ENCODE assay signal across 16 cellular contexts in the genomic region with DNA sequence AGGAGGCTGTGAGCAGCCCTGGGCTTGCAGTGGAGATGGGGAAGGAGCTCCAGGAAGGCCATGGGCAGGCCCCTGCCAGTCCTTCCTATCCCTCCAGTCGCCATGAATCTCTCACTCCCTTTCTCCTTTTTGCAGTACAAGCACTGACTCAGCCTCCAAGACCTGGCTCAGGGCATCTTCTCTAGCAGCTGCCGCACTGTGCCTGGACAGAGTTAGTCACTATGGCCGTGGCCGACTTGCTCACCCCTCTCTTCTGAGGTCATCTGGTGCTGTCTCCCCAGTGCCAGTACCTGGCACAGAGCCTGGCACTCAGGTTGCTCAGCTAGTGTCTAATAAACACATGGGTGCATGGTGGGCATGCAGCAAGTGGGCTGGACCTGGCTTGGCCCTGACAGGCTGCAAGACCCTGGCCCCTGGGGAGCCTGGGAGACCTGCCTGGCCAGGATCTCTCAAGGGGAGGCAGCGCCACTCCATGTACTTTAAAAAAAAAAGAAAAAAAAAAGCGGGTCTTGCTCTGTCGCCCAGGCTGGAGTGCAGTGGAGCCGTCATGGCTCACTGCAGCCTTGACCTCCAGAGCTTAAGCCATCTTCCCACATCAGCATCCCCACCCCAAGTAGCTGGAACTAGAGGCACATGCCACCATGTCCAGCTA. TPM values are rescaled to one million over a fixed set of nuclear protein-coding genes. Genes with fewer than 3 reads are reported as not detected.
DNase-seq lines count a peak whose midpoint lies in the region; ATAC-seq and TF ChIP-seq lines count a peak whose summit lies in the region.
"Had no signal": no experiment of that assay in that cellular context is flagged by ENCODE, and none has a peak within 500 bp of the region (broad histone marks: within the 10 kb centered on the region; RNA-seq: fewer than 3 reads in every experiment).

No MANE protein-coding gene starts in this region.

- intact Hi-C loops in right cardiac atrium (cut with DNase I) = no loop called here
- intact Hi-C loops in Right ventricle myocardium inferior (cut with DNase I) = no loop called here

- peaks cover 7% of the 10 kb centered on the region for H3K4me1 Mint-ChIP-seq in activated CD4-positive, alpha-beta memory T cell treated with anti-CD3 and anti-CD28 coated beads, Interleukin-2, amount 10 ng/mL, durations not matched to agents 7 days and 5 days

- TF ChIP-seq CTCF in SK-N-SH (IDR thresholded peaks at IDR 0.05) = no peak

- H3K4me3 ChIP-seq in right cardiac atrium (ENCODE audit: low read length) = no peak overlapping the region
- no peak overlapping the region for H3K4me3 ChIP-seq in SK-N-SH (ENCODE audit: low read depth in 2 of 2, low read length in 1 of 2)
- H3K4me3 ChIP-seq: tibial nerve had no signal

- no peaks in the 10 kb centered on the region for H3F3A ChIP-seq in SK-N-SH (replicated peaks; ENCODE audit: insufficient read depth)

- POLR2A ChIA-PET in SK-N-SH (lab: Yijun Ruan, JAX) = no interaction called here
- POLR2A ChIA-PET in activated CD4-positive, alpha-beta memory T cell treated with anti-CD3 and anti-CD28 coated beads, Interleukin-2, amount 10 ng/mL, durations not matched to agents 7 days and 5 days (lab: Charles Lee) = no interaction called here

- WGBS in right cardiac atrium = 88% methylated on average over 8 of the region's 8 CpGs
- 54% methylated on average over 8 of the region's 8 CpGs for WGBS in SK-N-SH (ENCODE audit: low lambda C conversion rate)

- no peak for ATAC-seq in right cardiac atrium
- no peak for ATAC-seq in Right ventricle myocardium inferior
- ATAC-seq in HG02885 (IDR thresholded peaks at IDR 0.05; ENCODE audit: poor library complexity, unreplicated experiment) = no peak
- ATAC-seq in GM19455 (IDR thresholded peaks at IDR 0.05; ENCODE audit: unreplicated experiment) = no peak
- ATAC-seq: activated CD8-positive, alpha-beta T cell treated with anti-CD3 and anti-CD28 coated beads, Interleukin-2, amount 10 ng/mL, durations not matched to agents 7 days and 5 days had no signal

- H3K36me3 ChIP-seq in SK-N-SH (replicated peaks in 1 of 2; ENCODE audit: control insufficient read depth in 1 of 2, insufficient read depth in 2 of 2, low read length in 1 of 2) = no peaks in the 10 kb centered on the region
- H3K36me3 ChIP-seq: tibial nerve had no signal

- H3K27ac Mint-ChIP-seq in activated CD4-positive, alpha-beta memory T cell treated with anti-CD3 and anti-CD28 coated beads, Interleukin-2, amount 10 ng/mL, durations not matched to agents 7 days and 5 days = no peak overlapping the region
- H3K27ac Mint-ChIP-seq: activated CD8-positive, alpha-beta T cell treated with anti-CD3 and anti-CD28 coated beads, Interleukin-2, amount 10 ng/mL, durations not matched to agents 7 days and 5 days had no signal

- H3K27ac ChIP-seq in right cardiac atrium (ENCODE audit: low read length) (no peak overlapping the region), SK-N-SH (ENCODE audit: low read depth in 2 of 2, low read length in 1 of 2) (no peak overlapping the region)
- H3K27ac ChIP-seq: tibial nerve had no signal

- no peak overlapping the region for H3K4me3 Mint-ChIP-seq in activated CD4-positive, alpha-beta memory T cell treated with anti-CD3 and anti-CD28 coated beads, Interleukin-2, amount 10 ng/mL, durations not matched to agents 7 days and 5 days
- H3K4me3 Mint-ChIP-seq: activated CD8-positive, alpha-beta T cell treated with anti-CD3 and anti-CD28 coated beads, Interleukin-2, amount 10 ng/mL, durations not matched to agents 7 days and 5 days; central memory CD8-positive, alpha-beta T cell had no signal

- H3K9me3 ChIP-seq in right cardiac atrium (ENCODE audit: control insufficient read depth, low read length) (no peaks in the 10 kb centered on the region), SK-N-SH (no peaks in the 10 kb centered on the region)
- H3K9me3 ChIP-seq: tibial nerve had no signal

- H3K9me3 Mint-ChIP-seq in activated CD4-positive, alpha-beta memory T cell treated with anti-CD3 and anti-CD28 coated beads, Interleukin-2, amount 10 ng/mL, durations not matched to agents 7 days and 5 days = no peaks in the 10 kb centered on the region
- H3K9me3 Mint-ChIP-seq: central memory CD8-positive, alpha-beta T cell had no signal

- no peaks in the 10 kb centered on the region for H3K36me3 Mint-ChIP-seq in activated CD4-positive, alpha-beta memory T cell treated with anti-CD3 and anti-CD28 coated beads, Interleukin-2, amount 10 ng/mL, durations not matched to agents 7 days and 5 days (ENCODE audit: low read depth)

- no peak for TF ChIP-seq EP300 in SK-N-SH (IDR thresholded peaks at IDR 0.05; ENCODE audit: borderline replicate concordance in 1 of 2, low read depth in 1 of 2, low read length in 1 of 2)

- no peak overlapping the region for H3K4me2 ChIP-seq in SK-N-SH

- no peak overlapping the region for H2AFZ ChIP-seq in SK-N-SH (ENCODE audit: low read depth)

- H3K27me3 Mint-ChIP-seq in activated CD4-positive, alpha-beta memory T cell treated with anti-CD3 and anti-CD28 coated beads, Interleukin-2, amount 10 ng/mL, durations not matched to agents 7 days and 5 days = no peaks in the 10 kb centered on the region
- H3K27me3 Mint-ChIP-seq: central memory CD8-positive, alpha-beta T cell had no signal

- no peak for TF ChIP-seq RAD21 in SK-N-SH (IDR thresholded peaks at IDR 0.05; ENCODE audit: low read length)

- CTCF ChIA-PET in SK-N-SH (lab: Yijun Ruan, JAX) = interaction anchor here (1.0 to 1.6 kb wide), 3 partner anchors 10 to 41 kb away, joined by 3 to 9 read pairs (median 9); partner anchors contain the start of gene ANKRD39
- CTCF ChIA-PET in activated CD4-positive, alpha-beta memory T cell treated with anti-CD3 and anti-CD28 coated beads, Interleukin-2, amount 10 ng/mL, durations not matched to agents 7 days and 5 days (lab: Charles Lee) = no interaction called here

- no peaks in the 10 kb centered on the region for H3K4me1 ChIP-seq in right cardiac atrium (ENCODE audit: control insufficient read depth, insufficient read depth, low read length)
- H3K4me1 ChIP-seq in SK-N-SH (ENCODE audit: control insufficient read depth in 1 of 2, insufficient read depth in 2 of 2, low read depth in 1 of 2, low read length in 1 of 2) = peaks cover 0 to 16% of the 10 kb centered on the region in 2 experiments; a peak in 1 of 4 replicates

- no peaks in the 10 kb centered on the region for H3K9me2 ChIP-seq in SK-N-SH

- DNase-seq in right cardiac atrium = peak in 2 of 3 donors; percentile 36 to 53
- no peak for DNase-seq in Right ventricle myocardium inferior (ENCODE audit: missing footprints)
- DNase-seq in SK-N-SH = peak; percentile 19
- peak; percentile 21 for DNase-seq in kidney glomerular epithelial cell (lab: John Stamatoyannopoulos, UW)
- no peak for DNase-seq in activated CD4-positive, alpha-beta memory T cell treated with anti-CD3 and anti-CD28 coated beads, Interleukin-2, amount 10 ng/mL, durations not matched to agents 7 days and 5 days
- no peak for DNase-seq in NCI-H2196 treated with DMSO at 0.1 percent for 48 hours (lab: John Stamatoyannopoulos, UW; ENCODE audit: unreplicated experiment)
- DNase-seq: activated CD8-positive, alpha-beta T cell treated with anti-CD3 and anti-CD28 coated beads, Interleukin-2, amount 10 ng/mL, durations not matched to agents 7 days and 5 days; activated gamma-delta T cell treated with Interleukin-2 at 50 U/mL for 16 hours; NCI-H2029; NCI-H82; SHP77; T1000 had no signal

- no peak overlapping the region for H3K9ac ChIP-seq in SK-N-SH

- H3K27me3 ChIP-seq in right cardiac atrium (ENCODE audit: control insufficient read depth, insufficient read depth) (no peaks in the 10 kb centered on the region), SK-N-SH (ENCODE audit: insufficient read depth) (no peaks in the 10 kb centered on the region)
- H3K27me3 ChIP-seq: tibial nerve had no signal

- H4K20me1 ChIP-seq in SK-N-SH (ENCODE audit: insufficient read depth) = no peaks in the 10 kb centered on the region

- H3K79me2 ChIP-seq in SK-N-SH (ENCODE audit: insufficient read depth) = no peaks in the 10 kb centered on the region

TF ChIP-seq in SK-N-SH, 30 proteins besides CTCF, POLR2A, EP300 and RAD21 (continues in another document):
- TF ChIP-seq, protein P1, sequence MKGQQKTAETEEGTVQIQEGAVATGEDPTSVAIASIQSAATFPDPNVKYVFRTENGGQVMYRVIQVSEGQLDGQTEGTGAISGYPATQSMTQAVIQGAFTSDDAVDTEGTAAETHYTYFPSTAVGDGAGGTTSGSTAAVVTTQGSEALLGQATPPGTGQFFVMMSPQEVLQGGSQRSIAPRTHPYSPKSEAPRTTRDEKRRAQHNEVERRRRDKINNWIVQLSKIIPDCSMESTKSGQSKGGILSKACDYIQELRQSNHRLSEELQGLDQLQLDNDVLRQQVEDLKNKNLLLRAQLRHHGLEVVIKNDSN (IDR thresholded peaks at IDR 0.05; ENCODE audit: borderline replicate concordance, low read depth) = no peak
- TF ChIP-seq MAX (IDR thresholded peaks at IDR 0.05; ENCODE audit: low read depth) = no peak
- no peak for TF ChIP-seq FOXJ3 (CRISPR knock-in tag; IDR thresholded peaks at IDR 0.05)
- TF ChIP-seq CHD2 (IDR thresholded peaks at IDR 0.05; ENCODE audit: low read length, partially characterized antibody) = no peak

RNA-seq across cellular contexts. Expression of gene SEMA4C, which starts 29.3 kb away (rescaled TPM):
- total RNA-seq in right cardiac atrium (10 to 100 TPM; 22.0 to 28.5 (median 24.5) TPM), Right ventricle myocardium inferior (22.7 TPM)
- polyA plus RNA-seq in right cardiac atrium (19.3 TPM), SK-N-SH (2012; rRNA removed) (34.8 and 40.9 TPM in 2 replicates)
- 13.7 and 21.8 TPM in 2 replicates for polyA plus RNA-seq in SK-N-SH (2012; cell fraction: cytosol; rRNA removed)
- polyA plus RNA-seq in SK-N-SH (2012; cell fraction: nucleus; rRNA removed) = 70.5 and 71.1 TPM in 2 replicates
- 10 to 100 TPM; 22.2 to 22.5 TPM for total RNA-seq in activated CD4-positive, alpha-beta memory T cell treated with anti-CD3 and anti-CD28 coated beads, Interleukin-2, amount 10 ng/mL, durations not matched to agents 7 days and 5 days

RNA-seq across cellular contexts. Expression of gene ANKRD39, which starts 41.4 kb away (rescaled TPM):
- total RNA-seq in right cardiac atrium = 10 to 100 TPM; 11.8 to 17.3 (median 14.1) TPM
- polyA plus RNA-seq in right cardiac atrium = 23.3 TPM
- 17.4 TPM for total RNA-seq in Right ventricle myocardium inferior
- polyA plus RNA-seq in SK-N-SH (2012; rRNA removed) = 11.8 and 13.4 TPM in 2 replicates
- polyA plus RNA-seq in SK-N-SH (2012; cell fraction: cytosol; rRNA removed) = 7.2 and 10.5 TPM in 2 replicates
- polyA plus RNA-seq in SK-N-SH (2012; cell fraction: nucleus; rRNA removed) = 18.7 and 27.3 TPM in 2 replicates
- 10 to 100 TPM; 44.1 to 47.7 TPM for total RNA-seq in activated CD4-positive, alpha-beta memory T cell treated with anti-CD3 and anti-CD28 coated beads, Interleukin-2, amount 10 ng/mL, durations not matched to agents 7 days and 5 days

RNA-seq across cellular contexts. Expression of gene ANKRD23, which starts 55.4 kb away (rescaled TPM):
- total RNA-seq in right cardiac atrium = 10 to 100 TPM in 3 of 4 donors, 1 to 10 TPM in 1; 8.2 to 27.7 (median 17.3) TPM
- polyA plus RNA-seq in right cardiac atrium = 27.0 TPM
- total RNA-seq in Right ventricle myocardium inferior = 12.7 TPM
- 3.1 and 3.8 TPM in 2 replicates for polyA plus RNA-seq in SK-N-SH (2012; rRNA removed)
- polyA plus RNA-seq in SK-N-SH (2012; cell fraction: cytosol; rRNA removed) = 0.62 and 1.2 TPM in 2 replicates
- polyA plus RNA-seq in SK-N-SH (2012; cell fraction: nucleus; rRNA removed) = 20.3 and 22.2 TPM in 2 replicates
- total RNA-seq in activated CD4-positive, alpha-beta memory T cell treated with anti-CD3 and anti-CD28 coated beads, Interleukin-2, amount 10 ng/mL, durations not matched to agents 7 days and 5 days = 10 to 100 TPM; 15.5 to 16.9 TPM

Comparison
In these comparisons a context has a peak if more than half of its experiments do, and no peak if none do; other contexts are left out.
1. DNase-seq: peak in right cardiac atrium (2 of 3), SK-N-SH (single experiment) and kidney glomerular epithelial cell (single experiment); none in Right ventricle myocardium inferior (single experiment), activated CD4-positive, alpha-beta memory T cell treated with anti-CD3 and anti-CD28 coated beads, Interleukin-2, amount 10 ng/mL, durations not matched to agents 7 days and 5 days (single experiment) and NCI-H2196 treated with DMSO at 0.1 percent for 48 hours (single experiment).